19 cellular contexts compared by ENCODE assay signal in genomic region chr5:144567416-144567770, GRCh38.
A peak's percentile ranks its signal among the peaks of the same experiment; 100 is the strongest.
DNase-seq lines count a peak whose midpoint lies in the region; ATAC-seq and TF ChIP-seq lines count a peak whose summit lies in the region.
"Had no signal": no experiment of that assay in that cellular context is flagged by ENCODE, and none has a peak within 500 bp of the region (broad histone marks: within the 10 kb centered on the region; RNA-seq: fewer than 3 reads in every experiment).

No MANE protein-coding gene starts in this region.

- H3K36me3 ChIP-seq in mesendoderm (ENCODE audit: control insufficient read depth, insufficient read depth, low read length): no peaks in the 10 kb centered on the region
- no peaks in the 10 kb centered on the region for H3K36me3 ChIP-seq in hepatocyte (replicated peaks; ENCODE audit: insufficient read depth, low read depth)
- H3K36me3 ChIP-seq: suprapubic skin had no signal

- no peak overlapping the region for H3K18ac ChIP-seq in mesendoderm (ENCODE audit: low read length)

- H3K9me2 ChIP-seq in hepatocyte (replicated peaks; ENCODE audit: insufficient read depth): no peaks in the 10 kb centered on the region

- H3K4me2 ChIP-seq in mesendoderm (ENCODE audit: low read length) (no peak overlapping the region), hepatocyte (no peak overlapping the region)

- no peak overlapping the region for H3K27ac ChIP-seq in mesendoderm (ENCODE audit: low read depth, low read length)
- H3K27ac ChIP-seq in hepatocyte: no peak overlapping the region
- H3K27ac ChIP-seq: coronary artery, RWPE1, suprapubic skin had no signal

- no peak overlapping the region for H4K5ac ChIP-seq in mesendoderm (ENCODE audit: low read length)

- in situ Hi-C loops in astrocyte of the cerebellum (cut with HindIII; ENCODE audit: low sequenced_read_pairs): no loop called here

- no peak overlapping the region for H3K9ac ChIP-seq in mesendoderm (ENCODE audit: low read length)

- H2BK120ac ChIP-seq in mesendoderm (ENCODE audit: low read depth, low read length): no peak overlapping the region

- no peak overlapping the region for H2BK15ac ChIP-seq in mesendoderm (replicated peaks; ENCODE audit: low read depth)

- H2AFZ ChIP-seq in hepatocyte: no peak overlapping the region

- peaks cover 5% of the 10 kb centered on the region for H3K9me3 ChIP-seq in hepatocyte (ENCODE audit: low read depth)

- H2AK5ac ChIP-seq in mesendoderm (ENCODE audit: low read length): no peak overlapping the region

- H3K79me1 ChIP-seq in mesendoderm (ENCODE audit: low read length): no peaks in the 10 kb centered on the region

- DNase-seq in AG09309 (ENCODE audit: low read depth) (no peak), HCEC 1CT (peak; percentile 83), astrocyte of the cerebellum (ENCODE audit: low read depth) (no peak), mesendoderm (peak; percentile 40), sciatic nerve (ENCODE audit: low spot score) (no peak), hepatocyte (ENCODE audit: low spot score) (no peak), activated T-cell treated with anti-CD3 and anti-CD28 coated beads for 4 hours (no peak)
- DNase-seq in activated CD4-positive, alpha-beta T cell treated with anti-CD3 and anti-CD28 coated beads for 48 hours: no peak
- DNase-seq: activated CD4-positive, alpha-beta T cell treated with anti-CD3 and anti-CD28 coated beads for 1 hour; activated CD8-positive, alpha-beta memory T cell treated with anti-CD3 and anti-CD28 coated beads for 24 hours; CD4-positive, alpha-beta T cell; Karpas-422; NCI-H1105 treated with DMSO at 0.1 percent for 48 hours; NCI-H2107; NCI-H526 had no signal

- no peak overlapping the region for H3K56ac ChIP-seq in mesendoderm (ENCODE audit: low read length)

- H3K4ac ChIP-seq in mesendoderm (ENCODE audit: low read depth, low read length): no peak overlapping the region

- H3K27me3 ChIP-seq in mesendoderm (ENCODE audit: insufficient read depth, low read length, poor library complexity): no peaks in the 10 kb centered on the region
- H3K27me3 ChIP-seq in hepatocyte: no peaks in the 10 kb centered on the region
- H3K27me3 ChIP-seq: suprapubic skin had no signal

- no CpG with 5 or more reads among the region's 2 CpGs for WGBS in mesendoderm (ENCODE audit: extremely low coverage, insufficient coverage, low lambda C conversion rate)
- WGBS in hepatocyte (ENCODE audit: low lambda C conversion rate, missing lambda C conversion rate): 48% methylated on average over 2 of the region's 2 CpGs

- no peak overlapping the region for H4K8ac ChIP-seq in mesendoderm (ENCODE audit: low read depth, low read length)

- H3K4me1 ChIP-seq in mesendoderm (ENCODE audit: control insufficient read depth, low read depth, low read length): no peaks in the 10 kb centered on the region
- no peaks in the 10 kb centered on the region for H3K4me1 ChIP-seq in hepatocyte (ENCODE audit: insufficient read depth)
- H3K4me1 ChIP-seq: suprapubic skin had no signal

- intact Hi-C loops in sciatic nerve (cut with DNase I): no loop called here

- H2BK5ac ChIP-seq in mesendoderm (ENCODE audit: low read length): no peak overlapping the region

- TF ChIP-seq CTCF in AG09309 (IDR thresholded peaks at IDR 0.05; ENCODE audit: control insufficient read depth, insufficient read depth, low read depth, low read length, missing control alignments) (peak; percentile 11), astrocyte of the cerebellum (IDR thresholded peaks at IDR 0.05; ENCODE audit: low read depth, low read length, missing control alignments) (peak; percentile 24), hepatocyte (IDR thresholded peaks at IDR 0.05; ENCODE audit: poor library complexity) (no peak)

- H3K79me2 ChIP-seq in mesendoderm (ENCODE audit: control insufficient read depth, insufficient read depth, low read length): no peaks in the 10 kb centered on the region
- H3K79me2 ChIP-seq in hepatocyte: no peaks in the 10 kb centered on the region

- no peak for ATAC-seq in sciatic nerve
- ATAC-seq: activated naive CD4-positive, alpha-beta T cell treated with anti-CD3 and anti-CD28 coated beads, Interleukin-2, amount 50 U/mL, for 72 hours had no signal

- no peaks in the 10 kb centered on the region for H4K20me1 ChIP-seq in hepatocyte (ENCODE audit: insufficient read depth, poor library complexity, severe bottlenecking)

- H3K4me3 ChIP-seq in AG09309 (ENCODE audit: control insufficient read depth, low read depth, low read length) (no peak overlapping the region), astrocyte of the cerebellum (ENCODE audit: low read depth, low read length) (no peak overlapping the region), mesendoderm (ENCODE audit: low read length) (no peak overlapping the region), hepatocyte (no peak overlapping the region)
- H3K4me3 ChIP-seq: coronary artery, suprapubic skin had no signal

- no peak overlapping the region for H3K23ac ChIP-seq in mesendoderm (ENCODE audit: low read length)

Comparison
In these comparisons a context has a peak if more than half of its experiments do, and no peak if none do; other contexts are left out.
1. DNase-seq: peak in HCEC 1CT (single experiment) and mesendoderm (single experiment); none in AG09309 (single experiment), astrocyte of the cerebellum (single experiment), activated CD4-positive, alpha-beta T cell treated with anti-CD3 and anti-CD28 coated beads for 48 hours (single experiment), sciatic nerve (single experiment), hepatocyte (single experiment) and activated T-cell treated with anti-CD3 and anti-CD28 coated beads for 4 hours (single experiment).